ENCODE assay signal across 8 cellular contexts in genomic region chr2:173963323-173963816, GRCh38. TPM values are rescaled to one million over a fixed set of nuclear protein-coding genes. Genes with fewer than 3 reads are reported as not detected.
DNase-seq lines count a peak whose midpoint lies in the region; ATAC-seq and FAIRE-seq lines count a peak whose summit lies in the region.

No MANE protein-coding gene starts in this region.

- H3K4me1 ChIP-seq in small intestine (ENCODE audit: control insufficient read depth in 2 of 2, insufficient read depth in 1 of 2, low read depth in 1 of 2, low read length in 1 of 2): peaks cover 0 to 4% of the 10 kb centered on the region in 2 donors

- DNase-seq in ELR (ENCODE audit: low read depth): peak; percentile 83
- DNase-seq in OCI-M1 (lab: John Stamatoyannopoulos, UW): peak; percentile 79
- peak; percentile 61 for DNase-seq in small intestine
- no peak for DNase-seq in mesenteric fat pad (ENCODE audit: low spot score)

- 0 to 1% (median 1%) methylated on average over 39 to 44 of the region's 44 CpGs for WGBS in small intestine, 3 donors

- ATAC-seq in GM19467 (IDR thresholded peaks at IDR 0.05; ENCODE audit: unreplicated experiment): peak; percentile 4
- peak; percentile 18 for ATAC-seq in HG03565 (IDR thresholded peaks at IDR 0.05; ENCODE audit: unreplicated experiment)

- H3K36me3 ChIP-seq in small intestine (ENCODE audit: control insufficient read depth in 2 of 2, insufficient read depth in 2 of 2, low read length in 2 of 2): no peaks in the 10 kb centered on the region

- H3K9me3 ChIP-seq in iPS-18c (ENCODE audit: control insufficient read depth, insufficient read depth, low read length): peaks cover 6% of the 10 kb centered on the region
- H3K9me3 ChIP-seq in small intestine (ENCODE audit: control insufficient read depth, low read depth): no peaks in the 10 kb centered on the region

- H3K27ac ChIP-seq in angular gyrus (ENCODE audit: low read depth, low read length) (peak overlapping the region; percentile 99), small intestine (ENCODE audit: low read depth in 1 of 2, low read length in 1 of 2) (peak overlapping the region; percentile 97 to 99)

- H3K4me3 ChIP-seq in iPS-18c (ENCODE audit: insufficient read depth, low read depth, low read length): peak overlapping the region; percentile 82
- H3K4me3 ChIP-seq in small intestine (ENCODE audit: low read depth in 1 of 2, low read length in 2 of 2): peak overlapping the region; percentile 98 to 100

- H3K27me3 ChIP-seq in small intestine (ENCODE audit: control insufficient read depth in 2 of 2, insufficient read depth in 2 of 2, low read length in 2 of 2): no peaks in the 10 kb centered on the region

- no peak for FAIRE-seq in small intestine (lab: Jason Lieb, UNC)

RNA-seq across cellular contexts. Expression of gene SP3, which starts 1.8 kb away (rescaled TPM):
- polyA plus RNA-seq in small intestine: 10 to 100 TPM; 15.0 to 22.7 (median 15.4) TPM
- total RNA-seq in mesenteric fat pad: 72.3 TPM
